In the genomic region with DNA sequence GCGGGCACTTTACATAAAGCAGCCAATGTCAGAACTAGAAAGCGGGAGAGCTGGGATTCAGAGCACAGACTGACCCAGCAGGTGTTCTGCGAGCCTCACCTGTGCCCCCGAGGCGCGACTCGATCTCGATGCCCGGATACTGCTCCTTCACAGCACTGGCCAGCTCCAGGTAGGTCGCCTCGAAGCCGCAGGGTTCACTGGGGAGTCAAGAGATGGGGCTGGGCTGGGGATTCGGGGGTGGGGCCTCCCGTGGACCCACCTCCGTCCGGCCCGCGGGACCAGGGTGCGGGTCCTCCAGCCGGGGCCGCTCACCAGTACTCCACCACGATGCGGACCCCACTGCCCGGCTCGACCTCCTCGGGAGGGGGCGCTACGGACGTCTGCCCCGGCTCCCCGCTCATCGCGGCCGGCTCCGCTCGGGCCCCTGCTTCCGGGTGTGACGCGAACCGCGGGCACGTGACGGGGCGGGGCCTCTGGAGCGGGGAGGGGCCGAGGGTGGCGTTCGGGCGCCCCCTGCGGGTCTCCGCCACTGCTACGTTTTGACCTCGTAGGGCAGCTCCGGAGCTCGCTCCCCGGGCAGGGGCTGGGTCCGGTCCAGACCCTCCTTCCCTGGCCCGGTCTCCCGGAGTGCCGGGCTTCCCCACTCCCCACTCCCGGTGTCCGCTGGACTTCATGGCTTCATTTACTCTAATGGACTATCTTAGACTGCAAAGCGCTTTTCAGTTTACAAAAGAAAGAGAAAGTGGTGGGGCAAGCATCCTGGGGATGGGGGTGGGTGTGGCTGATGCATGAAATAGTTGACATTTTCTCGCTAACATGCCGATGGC, we compare ENCODE assay signal across 9 cellular contexts. TPM values are rescaled to one million over a fixed set of nuclear protein-coding genes. Genes with fewer than 3 reads are reported as not detected.
DNase-seq lines count a peak whose midpoint lies in the region; ATAC-seq, FAIRE-seq and TF ChIP-seq lines count a peak whose summit lies in the region.
"Had no signal": no experiment of that assay in that cellular context is flagged by ENCODE, and none has a peak within 500 bp of the region (broad histone marks: within the 10 kb centered on the region; RNA-seq: fewer than 3 reads in every experiment).

Gene MIEN1, minus strand, starts transcription at position 438 of the 827 bp plus-strand sequence. Its CDS starts 37 bp downstream, at position 401.

- ATAC-seq in HG03439 (IDR thresholded peaks at IDR 0.05; ENCODE audit: unreplicated experiment) (peak; percentile 88), HepG2 (peak; percentile 89)

- H3K4me2 ChIP-seq in HepG2 (ENCODE audit: low read depth, low read length) = peak within 1 kb of the TSS; percentile 94

- H3K27me3 ChIP-seq in BJ (ENCODE audit: control insufficient read depth, insufficient read depth, low read length) (peaks cover 1% of the 10 kb centered on the region; the same call in 1 of the 2 replicates), HepG2 (ENCODE audit: control insufficient read depth in 1 of 2, insufficient read depth in 2 of 2, low read length in 2 of 2) (no peaks in the 10 kb centered on the region)

- CTCF ChIA-PET in BJ (lab: Yijun Ruan, JAX) (interaction anchor here (0.6 to 3.6 kb wide), 26 partner anchors 8 to 108 kb away, joined by 3 to 15 read pairs (median 4); partner anchors contain the start of genes ERBB2, PGAP3 and PNMT), HepG2 (lab: Yijun Ruan, JAX; ENCODE audit: low intra/inter-chr PET ratio, low total read pairs) (interaction anchor here (1.0 to 3.1 kb wide), 7 partner anchors 9 to 250 kb away, joined by 3 to 29 read pairs (median 4); partner anchors contain the start of gene PNMT)

- no peaks in the 10 kb centered on the region for H3K9me3 ChIP-seq in HepG2 (ENCODE audit: low read length)

- H3K9ac ChIP-seq in HepG2 (ENCODE audit: insufficient read depth, low read depth, low read length) = peak within 1 kb of the TSS; percentile 84

- TF ChIP-seq EP300 in HepG2 (IDR thresholded peaks at IDR 0.05; ENCODE audit: low read depth in 2 of 2, low read length in 2 of 2) (0 out of 4 replicates have a peak, but pooled peaks have one; percentile 3 to 49), HepG2 (CRISPR knock-in tag; IDR thresholded peaks at IDR 0.05; ENCODE audit: borderline replicate concordance) (peak; percentile 74)

- in situ Hi-C loops in HepG2 (cut with HindIII; ENCODE audit: extremely low pct_ligation_motif_present, low pct_unique_long_range_greater_than_20kb) = no loop called here

- H3K4me3 ChIP-seq in BJ (ENCODE audit: low read depth, low read length) (peak within 1 kb of the TSS; percentile 89), HepG2 (replicated peaks in 1 of 3; ENCODE audit: insufficient read depth in 1 of 3, low read depth in 2 of 3, low read length in 3 of 3) (peak within 1 kb of the TSS; percentile 68 to 81 (median 74))

- FAIRE-seq in HepG2 (lab: Jason Lieb, UNC) = no peak
- FAIRE-seq: islet of Langerhans had no signal

- peak within 1 kb of the TSS; percentile 65 for H3K27ac ChIP-seq in HepG2 (ENCODE audit: extremely low read length, insufficient read depth, low read length)

- TF ChIP-seq CTCF in BJ (IDR thresholded peaks at IDR 0.05; ENCODE audit: insufficient read depth, low read depth, low read length) (peak; percentile 84), HepG2 (CRISPR knock-in tag; IDR thresholded peaks at IDR 0.05) (peak; percentile 93)

- H3K36me3 ChIP-seq in BJ (ENCODE audit: control insufficient read depth, insufficient read depth, low read length) = peaks cover 22% of the 10 kb centered on the region
- H3K36me3 ChIP-seq in HepG2 (replicated peaks in 1 of 2; ENCODE audit: control insufficient read depth in 1 of 2, insufficient read depth in 2 of 2, low read length in 2 of 2) = peaks cover 12 to 34% of the 10 kb centered on the region in 2 experiments; a peak in 4 of 5 replicates

- H3K79me2 ChIP-seq in HepG2 (ENCODE audit: insufficient read depth, low read length) = peaks cover 4% of the 10 kb centered on the region

- H2AFZ ChIP-seq in HepG2 (ENCODE audit: low read length) = no peak within 1 kb of the TSS

- DNase-seq in BJ (ENCODE audit: low read depth) (no peak), GM19238 (ENCODE audit: insufficient read length, low spot score) (peak; percentile 97), NCI-H526 (lab: John Stamatoyannopoulos, UW) (peak; percentile 19 to 89), dedifferentiated amniotic fluid mesenchymal stem cell (ENCODE audit: extremely low spot score) (peak; percentile 69), HepG2 (ENCODE audit: low spot score) (peak; percentile 78)
- DNase-seq in activated CD4-positive, alpha-beta T cell treated with anti-CD3 and anti-CD28 coated beads, Interleukin-2, amount 50 U/mL, for 1 hour = peak; percentile 95
- peak; percentile 94 for DNase-seq in stimulated activated CD4-positive, alpha-beta T cell treated with anti-CD3 and anti-CD28 coated beads, Interleukin-4, amount 100 ng/mL, for 1 hour

- peak; percentile 97 for TF ChIP-seq RAD21 in HepG2 (CRISPR knock-in tag; IDR thresholded peaks at IDR 0.05)

- TSS peak; percentile 79 for BruUV-seq in HepG2 (replicated peaks; lab: Mats Ljungman, UMichigan)

- 3% methylated on average over 28 of the region's 65 CpGs for WGBS in HepG2 (ENCODE audit: low lambda C conversion rate)

- H4K20me1 ChIP-seq in HepG2 (ENCODE audit: insufficient read depth, low read length) = no peaks in the 10 kb centered on the region

- H3K4me1 ChIP-seq in HepG2 (ENCODE audit: insufficient read depth, low read length) = peaks cover 21% of the 10 kb centered on the region

- POLR2A ChIA-PET in BJ (lab: Charles Lee) (interaction anchor here (0.6 to 0.7 kb wide), 2 partner anchors 33 to 185 kb away, joined by 3 to 4 read pairs; no protein-coding TSS in a partner anchor), HepG2 (lab: Yijun Ruan, JAX) (interaction anchor here (0.6 to 4.0 kb wide), 24 partner anchors 9 to 470 kb away, joined by 3 to 70 read pairs (median 4); partner anchors contain the start of genes ERBB2, LRRC3C, ORMDL3 and PGAP3)

- intact Hi-C loops in HepG2 (cut with micrococcal nuclease; ENCODE audit: unreplicated experiment) = loop anchor here (1.0 to 10.0 kb wide), 4 partner anchors 24 to 266 kb away; partner anchors contain the start of genes CDK12 and IKZF3

- peak; percentile 56 to 84 for TF ChIP-seq POLR2A in HepG2 (IDR thresholded peaks at IDR 0.05; ENCODE audit: insufficient read depth in 1 of 2, low read depth in 2 of 2, low read length in 2 of 2)

TF ChIP-seq in HepG2, 621 proteins besides CTCF, POLR2A, EP300 and RAD21 (continues in another document):
- TF ChIP-seq ZBTB3 (CRISPR knock-in tag; IDR thresholded peaks at IDR 0.05; ENCODE audit: borderline replicate concordance, low read depth) = no peak
- TF ChIP-seq, protein P1, sequence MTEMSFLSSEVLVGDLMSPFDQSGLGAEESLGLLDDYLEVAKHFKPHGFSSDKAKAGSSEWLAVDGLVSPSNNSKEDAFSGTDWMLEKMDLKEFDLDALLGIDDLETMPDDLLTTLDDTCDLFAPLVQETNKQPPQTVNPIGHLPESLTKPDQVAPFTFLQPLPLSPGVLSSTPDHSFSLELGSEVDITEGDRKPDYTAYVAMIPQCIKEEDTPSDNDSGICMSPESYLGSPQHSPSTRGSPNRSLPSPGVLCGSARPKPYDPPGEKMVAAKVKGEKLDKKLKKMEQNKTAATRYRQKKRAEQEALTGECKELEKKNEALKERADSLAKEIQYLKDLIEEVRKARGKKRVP (CRISPR knock-in tag; IDR thresholded peaks at IDR 0.05) = peak in 1 of 2 experiments; percentile 75; a peak in 2 of 4 replicates
- TF ChIP-seq ARHGAP35 (CRISPR knock-in tag; IDR thresholded peaks at IDR 0.05; ENCODE audit: borderline replicate concordance) = peak; percentile 99
- no peak for TF ChIP-seq SNRNP70 (IDR thresholded peaks at IDR 0.05; ENCODE audit: low read depth, low read length)
- TF ChIP-seq ZNF292 (CRISPR knock-in tag; IDR thresholded peaks at IDR 0.05; ENCODE audit: borderline replicate concordance, low read depth) = no peak
- TF ChIP-seq ZFAT (CRISPR knock-in tag; conservative IDR thresholded peaks at IDR 0.05) = no peak
- TF ChIP-seq ZNF547 (CRISPR knock-in tag; IDR thresholded peaks at IDR 0.05) = peak; percentile 94

RNA-seq across cellular contexts. Expression of gene MIEN1, which starts in this region (rescaled TPM):
- polyA plus RNA-seq in BJ (2011; rRNA removed) (61.4 and 78.9 TPM in 2 replicates), HepG2 (2011; rRNA removed) (56.6 and 68.2 TPM in 2 replicates)
- polyA minus RNA-seq in BJ (2011; rRNA and poly(A)+ RNA removed) = 16.9 and 28.9 TPM in 2 replicates
- 40.6 and 48.6 TPM in 2 replicates for total RNA-seq in HepG2 (2016; rRNA removed; fragmentation: Illumina TruSeq; extraction: Trizol)
- 50.1 and 73.7 TPM in 2 replicates for total RNA-seq in HepG2 (2016; cell fraction: cytosol; rRNA removed; fragmentation: Illumina TruSeq; extraction: Trizol; ENCODE audit: low read depth)
- total RNA-seq in HepG2 (2016; cell fraction: insoluble cytoplasmic fraction; rRNA removed; fragmentation: Illumina TruSeq; extraction: Trizol) = 43.9 and 49.0 TPM in 2 replicates
- 66.3 and 82.4 TPM in 2 replicates for total RNA-seq in HepG2 (2016; cell fraction: membrane; rRNA removed; fragmentation: Illumina TruSeq; extraction: Trizol)
- total RNA-seq in HepG2 (2016; cell fraction: nucleus; rRNA removed; fragmentation: Illumina TruSeq; extraction: Trizol) = 18.4 and 23.7 TPM in 2 replicates
- polyA plus RNA-seq in HepG2 (2011; cell fraction: cytosol; rRNA removed) = 62.1 and 67.0 TPM in 2 replicates
- polyA plus RNA-seq in HepG2 (2011; cell fraction: nucleus; rRNA removed) = 27.3 and 39.8 TPM in 2 replicates
- polyA plus RNA-seq in HepG2 (2012) = 38.6 and 44.5 TPM in 2 replicates
- polyA plus RNA-seq in HepG2 (2016; cell fraction: cytosol; fragmentation: Illumina TruSeq; extraction: Trizol; ENCODE audit: low read depth) = 106 and 131 TPM in 2 replicates
- polyA plus RNA-seq in HepG2 (2016; cell fraction: insoluble cytoplasmic fraction; fragmentation: Illumina TruSeq; extraction: Trizol; ENCODE audit: low read depth) = 73.3 and 81.4 TPM in 2 replicates
- 100 and 131 TPM in 2 replicates for polyA plus RNA-seq in HepG2 (2016; cell fraction: membrane; fragmentation: Illumina TruSeq; extraction: Trizol; ENCODE audit: low read depth)
- polyA plus RNA-seq in HepG2 (2016; cell fraction: nucleus; fragmentation: Illumina TruSeq; extraction: Trizol; ENCODE audit: insufficient read depth, low read depth) = 45.4 and 54.1 TPM in 2 replicates
- polyA minus RNA-seq in HepG2 (2011; rRNA and poly(A)+ RNA removed; ENCODE audit: low replicate concordance) = 30.0 and 48.1 TPM in 2 replicates
- 11.5 and 16.0 TPM in 2 replicates for polyA minus RNA-seq in HepG2 (2011; cell fraction: cytosol; rRNA and poly(A)+ RNA removed)
- 10.6 and 14.7 TPM in 2 replicates for polyA minus RNA-seq in HepG2 (2011; cell fraction: nucleus; rRNA and poly(A)+ RNA removed)
